13 cellular contexts compared by ENCODE assay signal in the genomic region with DNA sequence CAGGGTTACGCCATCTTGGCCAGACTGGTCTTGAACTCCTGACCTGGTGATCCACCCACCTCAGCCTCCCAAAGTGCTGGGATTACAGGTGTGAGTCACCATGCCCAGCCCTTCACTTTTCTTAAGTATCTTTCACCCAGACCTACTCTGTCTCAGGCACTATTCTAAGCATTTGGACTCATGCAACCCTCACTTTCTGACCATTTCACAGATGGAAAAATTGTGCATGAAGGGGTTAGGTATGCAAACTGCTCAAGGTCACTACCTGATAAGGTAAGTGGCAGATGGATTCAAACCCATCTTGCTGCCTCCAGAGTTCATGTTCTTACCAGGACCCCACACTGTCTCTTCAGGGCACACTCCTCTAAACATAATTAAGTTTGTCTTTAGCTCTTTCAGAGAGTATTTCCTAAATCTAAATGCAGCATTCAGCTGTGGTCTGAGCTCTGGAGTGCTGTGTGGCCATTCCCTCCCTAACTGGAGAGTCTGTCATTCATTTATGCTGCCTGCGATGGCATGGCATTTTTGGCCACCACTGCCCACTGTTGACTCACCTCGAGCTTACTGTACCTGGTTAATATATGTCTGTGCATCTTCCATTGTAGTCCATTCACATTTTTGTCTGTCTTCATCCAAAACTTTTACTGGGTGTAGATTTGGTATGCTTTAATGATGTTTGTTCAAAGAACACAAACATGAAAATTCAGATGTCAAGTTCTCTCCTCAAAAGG.
A peak's percentile ranks its signal among the peaks of the same experiment; 100 is the strongest.
DNase-seq lines count a peak whose midpoint lies in the region; ATAC-seq lines count a peak whose summit lies in the region.
"Had no signal": no experiment of that assay in that cellular context is flagged by ENCODE, and none has a peak within 500 bp of the region (broad histone marks: within the 10 kb centered on the region; RNA-seq: fewer than 3 reads in every experiment).

No MANE protein-coding gene starts in this region.

- H3K27me3 ChIP-seq in mesenchymal stem cell (ENCODE audit: control insufficient read depth in 1 of 2, insufficient read depth in 1 of 2, low read length in 2 of 2), result peaks cover 0 to 4% of the 10 kb centered on the region in 2 experiments
- H3K27me3 ChIP-seq: BLaER1 had no signal

- no peaks in the 10 kb centered on the region for H3K9me3 ChIP-seq in mesenchymal stem cell (ENCODE audit: control insufficient read depth, low read length)
- H3K9me3 ChIP-seq: BLaER1 had no signal

- DNase-seq in HK-2 (ENCODE audit: unreplicated experiment) (peak; percentile 53), SW480 (ENCODE audit: low spot score) (peak; percentile 36), kidney tubule cell (ENCODE audit: low spot score) (peak; percentile 78), mesenchymal stem cell (no peak), NCI-H2081 treated with DMSO at 0.1 percent for 48 hours (lab: John Stamatoyannopoulos, UW) (no peak), C1 segment of cervical spinal cord (lab: John Stamatoyannopoulos, UW) (no peak)
- DNase-seq: CD8-positive, alpha-beta T cell; DMS 273 treated with DMSO at 0.1 percent for 48 hours; H9 had no signal

- H3K18ac ChIP-seq in mesenchymal stem cell (ENCODE audit: low read depth in 1 of 2, low read length in 2 of 2), result no peak overlapping the region

- ATAC-seq in GM21717 (IDR thresholded peaks at IDR 0.05; ENCODE audit: unreplicated experiment), result no peak
- ATAC-seq: A549; CD8-positive, alpha-beta T cell had no signal

- no peaks in the 10 kb centered on the region for H3K36me3 ChIP-seq in mesenchymal stem cell (ENCODE audit: control insufficient read depth in 1 of 2, insufficient read depth in 2 of 2, low read depth in 1 of 2, low read length in 2 of 2)
- H3K36me3 ChIP-seq: BLaER1 had no signal

- H3K27ac ChIP-seq in mesenchymal stem cell (ENCODE audit: low read length, poor library complexity, severe bottlenecking), result no peak overlapping the region
- H3K27ac ChIP-seq: A549, BLaER1, KMS-11 had no signal

- no peak overlapping the region for H3K9ac ChIP-seq in mesenchymal stem cell (ENCODE audit: low read length)
- H3K9ac ChIP-seq: BLaER1, KMS-11 had no signal

- H2BK15ac ChIP-seq in mesenchymal stem cell (ENCODE audit: low read depth, poor library complexity, severe bottlenecking), result no peak overlapping the region

- H4K8ac ChIP-seq in mesenchymal stem cell (ENCODE audit: low read length), result no peak overlapping the region

- H3K4me1 ChIP-seq in mesenchymal stem cell (ENCODE audit: control insufficient read depth, insufficient read depth, low read depth, low read length), result no peaks in the 10 kb centered on the region
- H3K4me1 ChIP-seq: BLaER1 had no signal

- no peak overlapping the region for H4K91ac ChIP-seq in mesenchymal stem cell (ENCODE audit: low read length)

- H3K79me1 ChIP-seq in mesenchymal stem cell (replicated peaks; ENCODE audit: low read length, poor library complexity, severe bottlenecking), result no peaks in the 10 kb centered on the region

- no peak overlapping the region for H2AK5ac ChIP-seq in mesenchymal stem cell (ENCODE audit: low read length, severe bottlenecking)

- 100% methylated on average over 3 of the region's 3 CpGs for WGBS in mesenchymal stem cell

- H2AFZ ChIP-seq in mesenchymal stem cell (ENCODE audit: low read depth, low read length), result no peak overlapping the region

- H3K4me2 ChIP-seq in mesenchymal stem cell (ENCODE audit: low read length, poor library complexity, severe bottlenecking), result no peak overlapping the region
- H3K4me2 ChIP-seq: A549, BLaER1, KMS-11 had no signal

- no peak overlapping the region for H2BK120ac ChIP-seq in mesenchymal stem cell (ENCODE audit: low read depth, low read length)

- no peak overlapping the region for H3K23ac ChIP-seq in mesenchymal stem cell (ENCODE audit: low read length in 2 of 2)

- no peak overlapping the region for H2BK5ac ChIP-seq in mesenchymal stem cell (ENCODE audit: low read depth, low read length, poor library complexity, severe bottlenecking)

- no peak overlapping the region for H2BK12ac ChIP-seq in mesenchymal stem cell (ENCODE audit: low read length in 2 of 2)

- H3K4me3 ChIP-seq in mesenchymal stem cell (ENCODE audit: insufficient read depth in 1 of 2, low read depth in 1 of 2, low read length in 2 of 2), result no peak overlapping the region
- H3K4me3 ChIP-seq: A549, BLaER1 had no signal

- no peak overlapping the region for H3K4ac ChIP-seq in mesenchymal stem cell (ENCODE audit: low read depth in 1 of 2, low read length in 2 of 2)

- H3K14ac ChIP-seq in mesenchymal stem cell (ENCODE audit: low read length in 2 of 2), result no peak overlapping the region

Comparison
In these comparisons a context has a peak if more than half of its experiments do, and no peak if none do; other contexts are left out.
1. DNase-seq: peak in HK-2 (single experiment), SW480 (single experiment) and kidney tubule cell (single experiment); none in mesenchymal stem cell (single experiment), NCI-H2081 treated with DMSO at 0.1 percent for 48 hours (single experiment) and C1 segment of cervical spinal cord (0 of 14).